1 cellular context compared by ENCODE assay signal in genomic region chr6:11392778-11393507, GRCh38.
A peak's percentile ranks its signal among the peaks of the same experiment; 100 is the strongest.
TF ChIP-seq lines count a peak whose summit lies in the region.

No MANE protein-coding gene starts in this region.

TF ChIP-seq in HepG2, 621 proteins besides CTCF, POLR2A, EP300 and RAD21 (continued from another document and continues in another):
- TF ChIP-seq THAP9 (CRISPR knock-in tag; IDR thresholded peaks at IDR 0.05; ENCODE audit: borderline replicate concordance) (no peak; the same call in 1 of the 2 replicates), ZFYVE20 (CRISPR knock-in tag; IDR thresholded peaks at IDR 0.05; ENCODE audit: borderline replicate concordance, low read depth) (no peak), ELF4 (CRISPR knock-in tag; IDR thresholded peaks at IDR 0.05; ENCODE audit: borderline replicate concordance) (peak; percentile 94), ZMYM3 (CRISPR knock-in tag; IDR thresholded peaks at IDR 0.05) (peak; percentile 92), THYN1 (CRISPR knock-in tag; IDR thresholded peaks at IDR 0.05; ENCODE audit: borderline replicate concordance, low read depth) (no peak), ZNF607 (CRISPR knock-in tag; IDR thresholded peaks at IDR 0.05; ENCODE audit: borderline replicate concordance) (0 out of 2 replicates have a peak, but pooled peaks have one; percentile 64), MTF2 (CRISPR knock-in tag; IDR thresholded peaks at IDR 0.05; ENCODE audit: borderline replicate concordance) (no peak), SP140L (CRISPR knock-in tag; IDR thresholded peaks at IDR 0.05; ENCODE audit: borderline replicate concordance) (no peak), ZBTB7B (CRISPR knock-in tag; IDR thresholded peaks at IDR 0.05) (0 out of 2 replicates have a peak, but pooled peaks have one; percentile 81), IKZF4 (CRISPR knock-in tag; IDR thresholded peaks at IDR 0.05; ENCODE audit: borderline replicate concordance, low read depth, not compliant biosample characterization) (peak; percentile 25), ZNF3 (CRISPR knock-in tag; IDR thresholded peaks at IDR 0.05) (no peak), KLF12 (CRISPR knock-in tag; IDR thresholded peaks at IDR 0.05; ENCODE audit: borderline replicate concordance) (0 out of 2 replicates have a peak, but pooled peaks have one; percentile 37), EED (CRISPR knock-in tag; IDR thresholded peaks at IDR 0.05) (no peak), ASH2L (IDR thresholded peaks at IDR 0.05; ENCODE audit: insufficient read length, low read depth, low read length) (peak; percentile 94), ZBED4 (CRISPR knock-in tag; IDR thresholded peaks at IDR 0.05; ENCODE audit: borderline replicate concordance) (no peak), BHLHE40 (IDR thresholded peaks at IDR 0.05; ENCODE audit: low read length) (peak; percentile 100), FOXM1 (CRISPR knock-in tag; IDR thresholded peaks at IDR 0.05) (no peak), ZBTB21 (CRISPR knock-in tag; IDR thresholded peaks at IDR 0.05) (no peak; the same call in 1 of the 2 replicates), FOXA1 (IDR thresholded peaks at IDR 0.05) (no peak), FOXA1 (CRISPR knock-in tag; IDR thresholded peaks at IDR 0.05) (peak; percentile 91), HHEX (CRISPR knock-in tag; IDR thresholded peaks at IDR 0.05) (peak; percentile 91), THAP7 (CRISPR knock-in tag; IDR thresholded peaks at IDR 0.05) (peak; percentile 79; the same call in 1 of the 2 replicates), GATAD1 (CRISPR knock-in tag; IDR thresholded peaks at IDR 0.05) (peak; percentile 75; the same call in 1 of the 2 replicates), FOXC1 (CRISPR knock-in tag; IDR thresholded peaks at IDR 0.05; ENCODE audit: borderline replicate concordance) (0 out of 2 replicates have a peak, but pooled peaks have one; percentile 78), MAF1 (CRISPR knock-in tag; IDR thresholded peaks at IDR 0.05; ENCODE audit: borderline replicate concordance) (0 out of 2 replicates have a peak, but pooled peaks have one; percentile 58), ZNF557 (CRISPR knock-in tag; IDR thresholded peaks at IDR 0.05) (0 out of 2 replicates have a peak, but pooled peaks have one; percentile 48), ZNF619 (CRISPR knock-in tag; IDR thresholded peaks at IDR 0.05) (no peak), RFX1 (IDR thresholded peaks at IDR 0.05) (peak; percentile 37; the same call in 1 of the 2 replicates), FOXJ3 (CRISPR knock-in tag; IDR thresholded peaks at IDR 0.05; ENCODE audit: borderline replicate concordance) (peak; percentile 94), ZNF674 (CRISPR knock-in tag; IDR thresholded peaks at IDR 0.05; ENCODE audit: low read depth) (no peak), NBN (conservative IDR thresholded peaks at IDR 0.05) (no peak), KMT2B (CRISPR knock-in tag; IDR thresholded peaks at IDR 0.05) (peak; percentile 77), TRIM22 (IDR thresholded peaks at IDR 0.05) (no peak), ZNF510 (CRISPR knock-in tag; IDR thresholded peaks at IDR 0.05; ENCODE audit: low read depth) (no peak; the same call in 1 of the 2 replicates), KDM5B (CRISPR knock-in tag; IDR thresholded peaks at IDR 0.05; ENCODE audit: borderline replicate concordance) (no peak; the same call in 1 of the 2 replicates), TP53 (CRISPR knock-in tag; conservative IDR thresholded peaks at IDR 0.05) (no peak; the same call in none of the 2 replicates), THRA (CRISPR knock-in tag; IDR thresholded peaks at IDR 0.05; ENCODE audit: borderline replicate concordance) (peak; percentile 97), SOX5 (CRISPR knock-in tag; IDR thresholded peaks at IDR 0.05; ENCODE audit: borderline replicate concordance) (peak; percentile 99), ZNF614 (CRISPR knock-in tag; IDR thresholded peaks at IDR 0.05; ENCODE audit: borderline replicate concordance) (peak; percentile 97), RXRA (CRISPR knock-in tag; IDR thresholded peaks at IDR 0.05) (peak; percentile 96; the same call in 1 of the 2 replicates), ZNF713 (CRISPR knock-in tag; IDR thresholded peaks at IDR 0.05) (no peak), ZNF10 (CRISPR knock-in tag; IDR thresholded peaks at IDR 0.05; ENCODE audit: borderline replicate concordance, low read depth) (no peak), NFE2L2 (IDR thresholded peaks at IDR 0.05; ENCODE audit: low read length) (no peak), TRAFD1 (CRISPR knock-in tag; IDR thresholded peaks at IDR 0.05; ENCODE audit: borderline replicate concordance) (no peak), ZNF501 (CRISPR knock-in tag; IDR thresholded peaks at IDR 0.05) (peak; percentile 89), KMT2A (CRISPR knock-in tag; IDR thresholded peaks at IDR 0.05) (no peak), ZNF572 (CRISPR knock-in tag; IDR thresholded peaks at IDR 0.05) (no peak), ZNF761 (CRISPR knock-in tag; conservative IDR thresholded peaks at IDR 0.05) (peak; percentile 5; the same call in 1 of the 2 replicates), MXD4 (CRISPR knock-in tag; IDR thresholded peaks at IDR 0.05) (no peak), HNF4G (IDR thresholded peaks at IDR 0.05; ENCODE audit: borderline replicate concordance, low read depth, low read length) (peak; percentile 83; the same call in 1 of the 2 replicates), HNF4G (CRISPR knock-in tag; IDR thresholded peaks at IDR 0.05; ENCODE audit: borderline replicate concordance, low read depth) (peak; percentile 82; the same call in 1 of the 2 replicates), PPARG (CRISPR knock-in tag; conservative IDR thresholded peaks at IDR 0.05) (peak; percentile 87; the same call in 1 of the 2 replicates)
- TF ChIP-seq, protein P1, sequence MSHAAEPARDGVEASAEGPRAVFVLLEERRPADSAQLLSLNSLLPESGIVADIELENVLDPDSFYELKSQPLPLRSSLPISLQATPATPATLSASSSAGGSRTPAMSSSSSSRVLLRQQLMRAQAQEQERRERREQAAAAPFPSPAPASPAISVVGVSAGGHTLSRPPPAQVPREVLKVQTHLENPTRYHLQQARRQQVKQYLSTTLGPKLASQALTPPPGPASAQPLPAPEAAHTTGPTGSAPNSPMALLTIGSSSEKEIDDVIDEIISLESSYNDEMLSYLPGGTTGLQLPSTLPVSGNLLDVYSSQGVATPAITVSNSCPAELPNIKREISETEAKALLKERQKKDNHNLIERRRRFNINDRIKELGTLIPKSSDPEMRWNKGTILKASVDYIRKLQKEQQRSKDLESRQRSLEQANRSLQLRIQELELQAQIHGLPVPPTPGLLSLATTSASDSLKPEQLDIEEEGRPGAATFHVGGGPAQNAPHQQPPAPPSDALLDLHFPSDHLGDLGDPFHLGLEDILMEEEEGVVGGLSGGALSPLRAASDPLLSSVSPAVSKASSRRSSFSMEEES (CRISPR knock-in tag; IDR thresholded peaks at IDR 0.05), result peak; percentile 96
- TF ChIP-seq, protein P2, sequence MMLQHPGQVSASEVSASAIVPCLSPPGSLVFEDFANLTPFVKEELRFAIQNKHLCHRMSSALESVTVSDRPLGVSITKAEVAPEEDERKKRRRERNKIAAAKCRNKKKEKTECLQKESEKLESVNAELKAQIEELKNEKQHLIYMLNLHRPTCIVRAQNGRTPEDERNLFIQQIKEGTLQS (CRISPR knock-in tag; IDR thresholded peaks at IDR 0.05), result peak; percentile 98
- TF ChIP-seq, protein P3, sequence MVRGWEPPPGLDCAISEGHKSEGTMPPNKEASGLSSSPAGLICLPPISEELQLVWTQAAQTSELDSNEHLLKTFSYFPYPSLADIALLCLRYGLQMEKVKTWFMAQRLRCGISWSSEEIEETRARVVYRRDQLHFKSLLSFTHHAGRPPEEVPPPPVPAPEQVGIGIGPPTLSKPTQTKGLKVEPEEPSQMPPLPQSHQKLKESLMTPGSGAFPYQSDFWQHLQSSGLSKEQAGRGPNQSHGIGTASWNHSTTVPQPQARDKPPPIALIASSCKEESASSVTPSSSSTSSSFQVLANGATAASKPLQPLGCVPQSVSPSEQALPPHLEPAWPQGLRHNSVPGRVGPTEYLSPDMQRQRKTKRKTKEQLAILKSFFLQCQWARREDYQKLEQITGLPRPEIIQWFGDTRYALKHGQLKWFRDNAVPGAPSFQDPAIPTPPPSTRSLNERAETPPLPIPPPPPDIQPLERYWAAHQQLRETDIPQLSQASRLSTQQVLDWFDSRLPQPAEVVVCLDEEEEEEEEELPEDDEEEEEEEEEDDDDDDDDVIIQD (CRISPR knock-in tag; IDR thresholded peaks at IDR 0.05; ENCODE audit: low read depth), result peak; percentile 97
